In genomic region chr1:2050793-2051682, GRCh38 we compare ENCODE assay signal across 1 cellular context.
TF ChIP-seq lines count a peak whose summit lies in the region.

No MANE protein-coding gene starts in this region.

TF ChIP-seq in HepG2, 621 proteins besides CTCF, POLR2A, EP300 and RAD21:
- no peak for TF ChIP-seq CBFB (CRISPR knock-in tag; IDR thresholded peaks at IDR 0.05)
- TF ChIP-seq BHLHE40 (IDR thresholded peaks at IDR 0.05; ENCODE audit: low read length) = no peak
- TF ChIP-seq SRY (CRISPR knock-in tag; IDR thresholded peaks at IDR 0.05) = 0 out of 2 replicates have a peak, but pooled peaks have one; percentile 48
- no peak for TF ChIP-seq NFKBIZ (CRISPR knock-in tag; IDR thresholded peaks at IDR 0.05)
- no peak; the same call in 1 of the 2 replicates for TF ChIP-seq ZNF563 (CRISPR knock-in tag; IDR thresholded peaks at IDR 0.05)
- 0 out of 2 replicates have a peak, but pooled peaks have one; percentile 27 for TF ChIP-seq HOXA9 (CRISPR knock-in tag; IDR thresholded peaks at IDR 0.05; ENCODE audit: borderline replicate concordance)
- TF ChIP-seq, protein P1, sequence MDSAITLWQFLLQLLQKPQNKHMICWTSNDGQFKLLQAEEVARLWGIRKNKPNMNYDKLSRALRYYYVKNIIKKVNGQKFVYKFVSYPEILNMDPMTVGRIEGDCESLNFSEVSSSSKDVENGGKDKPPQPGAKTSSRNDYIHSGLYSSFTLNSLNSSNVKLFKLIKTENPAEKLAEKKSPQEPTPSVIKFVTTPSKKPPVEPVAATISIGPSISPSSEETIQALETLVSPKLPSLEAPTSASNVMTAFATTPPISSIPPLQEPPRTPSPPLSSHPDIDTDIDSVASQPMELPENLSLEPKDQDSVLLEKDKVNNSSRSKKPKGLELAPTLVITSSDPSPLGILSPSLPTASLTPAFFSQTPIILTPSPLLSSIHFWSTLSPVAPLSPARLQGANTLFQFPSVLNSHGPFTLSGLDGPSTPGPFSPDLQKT (CRISPR knock-in tag; IDR thresholded peaks at IDR 0.05; ENCODE audit: borderline replicate concordance) = no peak
- TF ChIP-seq RXRA (CRISPR knock-in tag; IDR thresholded peaks at IDR 0.05) = peak; percentile 23; the same call in 1 of the 2 replicates
- no peak for TF ChIP-seq ZNF567 (CRISPR knock-in tag; IDR thresholded peaks at IDR 0.05; ENCODE audit: borderline replicate concordance)
- 0 out of 2 replicates have a peak, but pooled peaks have one; percentile 28 for TF ChIP-seq REL (CRISPR knock-in tag; conservative IDR thresholded peaks at IDR 0.05)
- TF ChIP-seq ZFP82 (CRISPR knock-in tag; IDR thresholded peaks at IDR 0.05; ENCODE audit: borderline replicate concordance) = 0 out of 2 replicates have a peak, but pooled peaks have one; percentile 41
- no peak for TF ChIP-seq BORCS8-MEF2B (CRISPR knock-in tag; IDR thresholded peaks at IDR 0.05)
- peak; percentile 59; the same call in 1 of the 2 replicates for TF ChIP-seq ZNF790 (CRISPR knock-in tag; IDR thresholded peaks at IDR 0.05; ENCODE audit: borderline replicate concordance)
- peak; percentile 40; the same call in 1 of the 2 replicates for TF ChIP-seq ZBTB7A (CRISPR knock-in tag; IDR thresholded peaks at IDR 0.05)
- TF ChIP-seq ATM (IDR thresholded peaks at IDR 0.05; ENCODE audit: borderline replicate concordance) = no peak
- TF ChIP-seq, protein P2, sequence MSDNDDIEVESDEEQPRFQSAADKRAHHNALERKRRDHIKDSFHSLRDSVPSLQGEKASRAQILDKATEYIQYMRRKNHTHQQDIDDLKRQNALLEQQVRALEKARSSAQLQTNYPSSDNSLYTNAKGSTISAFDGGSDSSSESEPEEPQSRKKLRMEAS (IDR thresholded peaks at IDR 0.05) = 0 out of 2 replicates have a peak, but pooled peaks have one; percentile 15
- TF ChIP-seq RNF219 (CRISPR knock-in tag; IDR thresholded peaks at IDR 0.05) = no peak
- peak; percentile 61 for TF ChIP-seq SAP130 (CRISPR knock-in tag; IDR thresholded peaks at IDR 0.05; ENCODE audit: low read depth)
- TF ChIP-seq, protein P3, sequence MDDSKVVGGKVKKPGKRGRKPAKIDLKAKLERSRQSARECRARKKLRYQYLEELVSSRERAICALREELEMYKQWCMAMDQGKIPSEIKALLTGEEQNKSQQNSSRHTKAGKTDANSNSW (CRISPR knock-in tag; IDR thresholded peaks at IDR 0.05; ENCODE audit: borderline replicate concordance) = no peak
- 0 out of 2 replicates have a peak, but pooled peaks have one; percentile 30 for TF ChIP-seq HDAC1 (CRISPR knock-in tag; IDR thresholded peaks at IDR 0.05)
- peak in 1 of 2 experiments; percentile 24; a peak in 1 of 4 replicates for TF ChIP-seq HMGXB4 (CRISPR knock-in tag; IDR thresholded peaks at IDR 0.05; ENCODE audit: borderline replicate concordance in 1 of 2, low read depth in 1 of 2)
- peak; percentile 94 for TF ChIP-seq ZNF121 (CRISPR knock-in tag; IDR thresholded peaks at IDR 0.05)
- peak; percentile 19 for TF ChIP-seq HNRNPK (IDR thresholded peaks at IDR 0.05; ENCODE audit: low read depth, low read length, poor library complexity, severe bottlenecking)
- TF ChIP-seq MTA1 (CRISPR knock-in tag; IDR thresholded peaks at IDR 0.05; ENCODE audit: borderline replicate concordance) = 0 out of 2 replicates have a peak, but pooled peaks have one; percentile 17
- TF ChIP-seq PHB2 (IDR thresholded peaks at IDR 0.05; ENCODE audit: partially characterized antibody) = no peak
- TF ChIP-seq ZC3H13 (CRISPR knock-in tag; IDR thresholded peaks at IDR 0.05) = 0 out of 2 replicates have a peak, but pooled peaks have one; percentile 48
- TF ChIP-seq ZFP41 (CRISPR knock-in tag; IDR thresholded peaks at IDR 0.05; ENCODE audit: borderline replicate concordance) = no peak
- TF ChIP-seq YEATS4 (CRISPR knock-in tag; IDR thresholded peaks at IDR 0.05; ENCODE audit: borderline replicate concordance) = 0 out of 2 replicates have a peak, but pooled peaks have one; percentile 8
- no peak for TF ChIP-seq NONO (IDR thresholded peaks at IDR 0.05)
- TF ChIP-seq NONO (CRISPR knock-in tag; conservative IDR thresholded peaks at IDR 0.05) = peak; percentile 62; the same call in 1 of the 2 replicates
- TF ChIP-seq EEA1 (CRISPR knock-in tag; IDR thresholded peaks at IDR 0.05; ENCODE audit: borderline replicate concordance) = peak; percentile 52; the same call in 1 of the 2 replicates
- TF ChIP-seq HES4 (CRISPR knock-in tag; IDR thresholded peaks at IDR 0.05; ENCODE audit: borderline replicate concordance) = peak; percentile 48; the same call in 1 of the 2 replicates
- TF ChIP-seq, protein P4, sequence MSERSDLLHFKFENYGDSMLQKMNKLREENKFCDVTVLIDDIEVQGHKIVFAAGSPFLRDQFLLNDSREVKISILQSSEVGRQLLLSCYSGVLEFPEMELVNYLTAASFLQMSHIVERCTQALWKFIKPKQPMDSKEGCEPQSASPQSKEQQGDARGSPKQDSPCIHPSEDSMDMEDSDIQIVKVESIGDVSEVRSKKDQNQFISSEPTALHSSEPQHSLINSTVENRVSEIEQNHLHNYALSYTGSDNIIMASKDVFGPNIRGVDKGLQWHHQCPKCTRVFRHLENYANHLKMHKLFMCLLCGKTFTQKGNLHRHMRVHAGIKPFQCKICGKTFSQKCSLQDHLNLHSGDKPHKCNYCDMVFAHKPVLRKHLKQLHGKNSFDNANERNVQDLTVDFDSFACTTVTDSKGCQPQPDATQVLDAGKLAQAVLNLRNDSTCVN (CRISPR knock-in tag; IDR thresholded peaks at IDR 0.05; ENCODE audit: borderline replicate concordance) = no peak
- no peak for TF ChIP-seq ZBTB39 (CRISPR knock-in tag; IDR thresholded peaks at IDR 0.05)
- TF ChIP-seq TERF1 (CRISPR knock-in tag; IDR thresholded peaks at IDR 0.05) = no peak
- TF ChIP-seq GABPB1 (CRISPR knock-in tag; IDR thresholded peaks at IDR 0.05) = peak; percentile 21; the same call in 1 of the 2 replicates
- 0 out of 2 replicates have a peak, but pooled peaks have one; percentile 10 for TF ChIP-seq ZNF451 (CRISPR knock-in tag; IDR thresholded peaks at IDR 0.05)
- no peak for TF ChIP-seq AGO1 (IDR thresholded peaks at IDR 0.05; ENCODE audit: low read depth, low read length, poor library complexity, severe bottlenecking)
- TF ChIP-seq, protein P5, sequence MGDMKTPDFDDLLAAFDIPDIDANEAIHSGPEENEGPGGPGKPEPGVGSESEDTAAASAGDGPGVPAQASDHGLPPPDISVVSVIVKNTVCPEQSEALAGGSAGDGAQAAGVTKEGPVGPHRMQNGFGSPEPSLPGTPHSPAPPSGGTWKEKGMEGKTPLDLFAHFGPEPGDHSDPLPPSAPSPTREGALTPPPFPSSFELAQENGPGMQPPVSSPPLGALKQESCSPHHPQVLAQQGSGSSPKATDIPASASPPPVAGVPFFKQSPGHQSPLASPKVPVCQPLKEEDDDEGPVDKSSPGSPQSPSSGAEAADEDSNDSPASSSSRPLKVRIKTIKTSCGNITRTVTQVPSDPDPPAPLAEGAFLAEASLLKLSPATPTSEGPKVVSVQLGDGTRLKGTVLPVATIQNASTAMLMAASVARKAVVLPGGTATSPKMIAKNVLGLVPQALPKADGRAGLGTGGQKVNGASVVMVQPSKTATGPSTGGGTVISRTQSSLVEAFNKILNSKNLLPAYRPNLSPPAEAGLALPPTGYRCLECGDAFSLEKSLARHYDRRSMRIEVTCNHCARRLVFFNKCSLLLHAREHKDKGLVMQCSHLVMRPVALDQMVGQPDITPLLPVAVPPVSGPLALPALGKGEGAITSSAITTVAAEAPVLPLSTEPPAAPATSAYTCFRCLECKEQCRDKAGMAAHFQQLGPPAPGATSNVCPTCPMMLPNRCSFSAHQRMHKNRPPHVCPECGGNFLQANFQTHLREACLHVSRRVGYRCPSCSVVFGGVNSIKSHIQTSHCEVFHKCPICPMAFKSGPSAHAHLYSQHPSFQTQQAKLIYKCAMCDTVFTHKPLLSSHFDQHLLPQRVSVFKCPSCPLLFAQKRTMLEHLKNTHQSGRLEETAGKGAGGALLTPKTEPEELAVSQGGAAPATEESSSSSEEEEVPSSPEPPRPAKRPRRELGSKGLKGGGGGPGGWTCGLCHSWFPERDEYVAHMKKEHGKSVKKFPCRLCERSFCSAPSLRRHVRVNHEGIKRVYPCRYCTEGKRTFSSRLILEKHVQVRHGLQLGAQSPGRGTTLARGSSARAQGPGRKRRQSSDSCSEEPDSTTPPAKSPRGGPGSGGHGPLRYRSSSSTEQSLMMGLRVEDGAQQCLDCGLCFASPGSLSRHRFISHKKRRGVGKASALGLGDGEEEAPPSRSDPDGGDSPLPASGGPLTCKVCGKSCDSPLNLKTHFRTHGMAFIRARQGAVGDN (CRISPR knock-in tag; IDR thresholded peaks at IDR 0.05) = peak; percentile 40
- peak; percentile 88 for TF ChIP-seq ZNF777 (CRISPR knock-in tag; IDR thresholded peaks at IDR 0.05)
- TF ChIP-seq PITX1 (CRISPR knock-in tag; IDR thresholded peaks at IDR 0.05) = no peak
